Comparison of ENCODE assay signal across 16 cellular contexts in genomic region chr20:23693220-23693619, GRCh38. TPM values are rescaled to one million over a fixed set of nuclear protein-coding genes. Genes with fewer than 3 reads are reported as not detected.
A peak's percentile ranks its signal among the peaks of the same experiment; 100 is the strongest.
DNase-seq lines count a peak whose midpoint lies in the region; ATAC-seq, FAIRE-seq and TF ChIP-seq lines count a peak whose summit lies in the region.
"Not testable (repeated sequence)": the region's sequence is repeated elsewhere in the genome, so short reads cannot be mapped to it uniquely, and the experiment has no call there.
"Had no signal": no experiment of that assay in that cellular context is flagged by ENCODE, and none has a peak within 500 bp of the region (broad histone marks: within the 10 kb centered on the region; RNA-seq: fewer than 3 reads in every experiment).

No MANE protein-coding gene starts in this region.

- H3K27ac ChIP-seq in PC-3 (ENCODE audit: low read length) = peak overlapping the region; percentile 30; the same call in 1 of the 2 replicates
- peak overlapping the region in 1 of 5 donors; percentile 40 for H3K27ac ChIP-seq in adrenal gland
- H3K27ac ChIP-seq in endothelial cell of umbilical vein (ENCODE audit: insufficient read depth, low read depth, low read length) = peak overlapping the region; percentile 37
- H3K27ac ChIP-seq in HepG2 (ENCODE audit: extremely low read length, insufficient read depth, low read length) = not testable (repeated sequence)

- H3K9ac ChIP-seq in PC-3 (ENCODE audit: low read length); endothelial cell of umbilical vein (replicated peaks; ENCODE audit: extremely low read depth, insufficient read depth, low read length); HepG2 (ENCODE audit: insufficient read depth, low read depth, low read length): not testable (repeated sequence)

- H3K9me3 ChIP-seq in PC-3 (ENCODE audit: low read length); adrenal gland (replicated peaks in 1 of 3); endothelial cell of umbilical vein (replicated peaks; ENCODE audit: control insufficient read depth, insufficient read depth, low read length); HepG2 (ENCODE audit: low read length): not testable (repeated sequence)

- 22 to 49% (median 42%) methylated on average over 5 of the region's 5 CpGs for WGBS in adrenal gland, 4 donors
- 51% methylated on average over 5 of the region's 5 CpGs for WGBS in HepG2 (ENCODE audit: low lambda C conversion rate)

- not testable (repeated sequence) for H4K20me1 ChIP-seq in PC-3 (ENCODE audit: low read length); endothelial cell of umbilical vein (replicated peaks; ENCODE audit: control insufficient read depth, extremely low read depth, insufficient read depth, low read length); HepG2 (ENCODE audit: insufficient read depth, low read length)

- intact Hi-C loops in PC-3 (cut with micrococcal nuclease); adrenal gland (cut with DNase I); Right ventricle myocardium superior (cut with DNase I); HepG2 (cut with micrococcal nuclease; ENCODE audit: unreplicated experiment); sciatic nerve (cut with DNase I): not testable (repeated sequence)
- intact Hi-C loops in endothelial cell of umbilical vein (cut with micrococcal nuclease) = loop anchor here (1.0 to 5.0 kb wide), 5 partner anchors 10 to 334 kb away; partner anchors contain the start of gene CST3

- ATAC-seq in PC-3 = peak; percentile 92
- peak; percentile 80 for ATAC-seq in Right ventricle myocardium superior (ENCODE audit: poor library complexity)
- peak; percentile 59 for ATAC-seq in HepG2
- peak; percentile 90 for ATAC-seq in sciatic nerve

- CTCF ChIA-PET in PC-3 (lab: Charles Lee); HepG2 (lab: Yijun Ruan, JAX; ENCODE audit: low intra/inter-chr PET ratio, low total read pairs): not testable (repeated sequence)
- CTCF ChIA-PET in endothelial cell of umbilical vein (lab: Charles Lee) = interaction anchor here (1.5 to 1.6 kb wide), 2 partner anchors 13 to 25 kb away, joined by 5 to 9 read pairs; no protein-coding TSS in a partner anchor

- not testable (repeated sequence) for TF ChIP-seq POLR2A in adrenal gland (IDR thresholded peaks at IDR 0.05); HepG2 (IDR thresholded peaks at IDR 0.05; ENCODE audit: insufficient read depth in 1 of 2, low read depth in 2 of 2, low read length in 2 of 2)
- TF ChIP-seq POLR2A in endothelial cell of umbilical vein (IDR thresholded peaks at IDR 0.05; ENCODE audit: low read depth, low read length) = peak; percentile 15

- H3K9me1 ChIP-seq in endothelial cell of umbilical vein (replicated peaks; ENCODE audit: control insufficient read depth, extremely low read depth, insufficient read depth, low read length) = not testable (repeated sequence)

- in situ Hi-C loops in HepG2 (cut with HindIII; ENCODE audit: extremely low pct_ligation_motif_present, low pct_unique_long_range_greater_than_20kb) = not testable (repeated sequence)

- TF ChIP-seq CTCF in HFF-Myc (IDR thresholded peaks at IDR 0.05; ENCODE audit: low read depth, low read length, missing control alignments); PC-3 (conservative IDR thresholded peaks at IDR 0.05; ENCODE audit: low read depth, low read length); adrenal gland (IDR thresholded peaks at IDR 0.05); endothelial cell of umbilical vein (IDR thresholded peaks at IDR 0.05; ENCODE audit: extremely low read depth in 1 of 2, insufficient read depth in 1 of 2, low read depth in 1 of 2, low read length in 2 of 2); HepG2 (CRISPR knock-in tag; IDR thresholded peaks at IDR 0.05): not testable (repeated sequence)

- not testable (repeated sequence) for H3K27me3 ChIP-seq in PC-3 (ENCODE audit: low read length); adrenal gland; endothelial cell of umbilical vein (ENCODE audit: control insufficient read depth in 2 of 2, insufficient read depth in 2 of 2, low read length in 2 of 2); HepG2 (ENCODE audit: control insufficient read depth in 1 of 2, insufficient read depth in 2 of 2, low read length in 2 of 2)

- not testable (repeated sequence) for H3K36me3 ChIP-seq in PC-3 (ENCODE audit: low read depth, low read length); adrenal gland (replicated peaks in 1 of 2); endothelial cell of umbilical vein (ENCODE audit: control insufficient read depth in 2 of 2, extremely low read depth in 1 of 2, insufficient read depth in 2 of 2, low read length in 2 of 2); HepG2 (replicated peaks in 1 of 2; ENCODE audit: control insufficient read depth in 1 of 2, insufficient read depth in 2 of 2, low read length in 2 of 2)

- not testable (repeated sequence) for H3K79me2 ChIP-seq in PC-3 (ENCODE audit: low read length); endothelial cell of umbilical vein (ENCODE audit: control insufficient read depth, insufficient read depth, low read length); HepG2 (ENCODE audit: insufficient read depth, low read length)

- dilution Hi-C loops in endothelial cell of umbilical vein (cut with MboI; ENCODE audit: extremely low pct_ligation_motif_present, low sequenced_read_pairs) = not testable (repeated sequence)

- H3F3A ChIP-seq in PC-3 (ENCODE audit: low read length, unreplicated experiment) = not testable (repeated sequence)

- DNase-seq in AG08396 (ENCODE audit: low spot score) = peak; percentile 55
- DNase-seq in HFF-Myc (ENCODE audit: extremely low read depth, low read depth) = peak; percentile 54
- DNase-seq in PC-3 = peak; percentile 61
- peak in 4 of 7 donors; percentile 13 to 39 (median 24) for DNase-seq in adrenal gland
- DNase-seq in endothelial cell of umbilical vein (ENCODE audit: low read depth, low spot score) = peak; percentile 60
- DNase-seq in Right ventricle myocardium superior; HepG2 (ENCODE audit: low spot score); sciatic nerve (ENCODE audit: low spot score): not testable (repeated sequence)

- not testable (repeated sequence) for H3K4me3 ChIP-seq in HFF-Myc (replicated peaks; ENCODE audit: low read depth, low read length); PC-3 (ENCODE audit: low read length); adrenal gland; endothelial cell of umbilical vein (replicated peaks in 1 of 3; ENCODE audit: insufficient read depth in 1 of 3, low read depth in 1 of 3, low read length in 3 of 3); HepG2 (replicated peaks in 1 of 3; ENCODE audit: insufficient read depth in 1 of 3, low read depth in 2 of 3, low read length in 3 of 3)

- H3K4me2 ChIP-seq in PC-3 (ENCODE audit: low read length) (peak overlapping the region; percentile 33; the same call in 1 of the 2 replicates), endothelial cell of umbilical vein (ENCODE audit: insufficient read depth, low read length) (peak overlapping the region; percentile 7)
- H3K4me2 ChIP-seq in HepG2 (ENCODE audit: low read depth, low read length) = not testable (repeated sequence)

- H3K4me1 ChIP-seq in PC-3 (ENCODE audit: insufficient read depth, low read length) (peaks cover 28% of the 10 kb centered on the region), endothelial cell of umbilical vein (ENCODE audit: control insufficient read depth, extremely low read depth, insufficient read depth, low read length) (peaks cover 38% of the 10 kb centered on the region), HepG2 (ENCODE audit: insufficient read depth, low read length) (peaks cover 23% of the 10 kb centered on the region)
- H3K4me1 ChIP-seq in adrenal gland (replicated peaks in 1 of 2) = not testable (repeated sequence)

- POLR2A ChIA-PET in PC-3 (lab: Charles Lee; ENCODE audit: unreplicated experiment); endothelial cell of umbilical vein (lab: Charles Lee); HepG2 (lab: Yijun Ruan, JAX): not testable (repeated sequence)

- not testable (repeated sequence) for H2AFZ ChIP-seq in PC-3 (ENCODE audit: low read length); endothelial cell of umbilical vein (ENCODE audit: low read depth, low read length); HepG2 (ENCODE audit: low read length)

- not testable (repeated sequence) for BruUV-seq in PC-3 (replicated peaks; lab: Mats Ljungman, UMichigan); endothelial cell of umbilical vein (replicated peaks; lab: Mats Ljungman, UMichigan); HepG2 (replicated peaks; lab: Mats Ljungman, UMichigan)

- H3K9me2 ChIP-seq in PC-3 (replicated peaks; ENCODE audit: low read length) = not testable (repeated sequence)

- not testable (repeated sequence) for TF ChIP-seq EP300 in HepG2 (IDR thresholded peaks at IDR 0.05; ENCODE audit: low read depth in 2 of 2, low read length in 2 of 2); HepG2 (CRISPR knock-in tag; IDR thresholded peaks at IDR 0.05; ENCODE audit: borderline replicate concordance)

- TF ChIP-seq RAD21 in HepG2 (CRISPR knock-in tag; IDR thresholded peaks at IDR 0.05) = not testable (repeated sequence)

- FAIRE-seq in endothelial cell of umbilical vein (lab: Jason Lieb, UNC) = peak; percentile 97
- FAIRE-seq in HepG2 (lab: Jason Lieb, UNC) = not testable (repeated sequence)

RNA-seq across cellular contexts. Expression of gene CST4, which starts 4.4 kb away (rescaled TPM):
- total RNA-seq in PC-3 (2014; rRNA removed) (0.98 TPM in 1 of 2 replicates, not detected in the other), adrenal gland (not detected), endothelial cell of umbilical vein (not detected in 2 replicates), Right ventricle myocardium superior (not detected), HepG2 (2016; rRNA removed; fragmentation: Illumina TruSeq; extraction: Trizol) (not detected in 2 replicates), sciatic nerve (not detected)
- polyA plus RNA-seq in adrenal gland (not detected), endothelial cell of umbilical vein (not detected in 2 replicates), HepG2 (2011; rRNA removed) (0.16 TPM in 1 of 2 replicates, not detected in the other)
- not detected in 2 replicates for polyA plus RNA-seq in endothelial cell of umbilical vein (2011; cell fraction: cytosol; rRNA removed)
- not detected in 2 replicates for polyA plus RNA-seq in endothelial cell of umbilical vein (2011; cell fraction: nucleus; rRNA removed)
- 0.43 and 0.61 TPM in 2 replicates for polyA plus RNA-seq in endothelial cell of umbilical vein (2012)
- polyA minus RNA-seq in endothelial cell of umbilical vein = not detected in 2 replicates
- not detected for polyA minus RNA-seq in endothelial cell of umbilical vein (2011; cell fraction: cytosol; rRNA and poly(A)+ RNA removed)
- not detected in 2 replicates for polyA minus RNA-seq in endothelial cell of umbilical vein (2011; cell fraction: nucleus; rRNA and poly(A)+ RNA removed)
- not detected in 2 replicates for total RNA-seq in HepG2 (2016; cell fraction: cytosol; rRNA removed; fragmentation: Illumina TruSeq; extraction: Trizol; ENCODE audit: low read depth)
- total RNA-seq in HepG2 (2016; cell fraction: insoluble cytoplasmic fraction; rRNA removed; fragmentation: Illumina TruSeq; extraction: Trizol) = not detected in 2 replicates
- not detected in 2 replicates for total RNA-seq in HepG2 (2016; cell fraction: membrane; rRNA removed; fragmentation: Illumina TruSeq; extraction: Trizol)
- total RNA-seq in HepG2 (2016; cell fraction: nucleus; rRNA removed; fragmentation: Illumina TruSeq; extraction: Trizol) = not detected in 2 replicates
- polyA plus RNA-seq in HepG2 (2011; cell fraction: cytosol; rRNA removed) = not detected in 2 replicates
- polyA plus RNA-seq in HepG2 (2011; cell fraction: nucleus; rRNA removed) = not detected in 2 replicates
- polyA plus RNA-seq in HepG2 (2012) = not detected in 2 replicates
- not detected in 2 replicates for polyA plus RNA-seq in HepG2 (2016; cell fraction: cytosol; fragmentation: Illumina TruSeq; extraction: Trizol; ENCODE audit: low read depth)
- not detected in 2 replicates for polyA plus RNA-seq in HepG2 (2016; cell fraction: insoluble cytoplasmic fraction; fragmentation: Illumina TruSeq; extraction: Trizol; ENCODE audit: low read depth)
- polyA plus RNA-seq in HepG2 (2016; cell fraction: membrane; fragmentation: Illumina TruSeq; extraction: Trizol; ENCODE audit: low read depth) = not detected in 2 replicates
- polyA plus RNA-seq in HepG2 (2016; cell fraction: nucleus; fragmentation: Illumina TruSeq; extraction: Trizol; ENCODE audit: insufficient read depth, low read depth) = not detected in 2 replicates
- not detected in 2 replicates for polyA minus RNA-seq in HepG2 (2011; rRNA and poly(A)+ RNA removed; ENCODE audit: low replicate concordance)
- not detected in 2 replicates for polyA minus RNA-seq in HepG2 (2011; cell fraction: cytosol; rRNA and poly(A)+ RNA removed)
- polyA minus RNA-seq in HepG2 (2011; cell fraction: nucleus; rRNA and poly(A)+ RNA removed) = not detected in 2 replicates
- total RNA-seq: activated CD4-positive, alpha-beta memory T cell treated with anti-CD3 and anti-CD28 coated beads for 36 hours; activated naive CD4-positive, alpha-beta T cell treated with anti-CD3 and anti-CD28 coated beads for 36 hours; Daoy; esophagus squamous epithelium; neural crest cell; Peyer's patch; urinary bladder had no signal
- polyA plus RNA-seq: AG04450, urinary bladder had no signal

RNA-seq across cellular contexts. Expression of gene CST3, which starts 55.5 kb away (rescaled TPM):
- total RNA-seq in PC-3 (2014; rRNA removed) (311 and 331 TPM in 2 replicates), adrenal gland (1,000 to 10,000 TPM in 6 of 8 donors, 100 to 1,000 TPM in 2; 878 to 1,851 (median 1,397) TPM), endothelial cell of umbilical vein (251 and 260 TPM in 2 replicates), Right ventricle myocardium superior (971 TPM), HepG2 (2016; rRNA removed; fragmentation: Illumina TruSeq; extraction: Trizol) (300 and 690 TPM in 2 replicates), sciatic nerve (731 TPM)
- polyA plus RNA-seq in adrenal gland (1,000 to 10,000 TPM in 1 of 3 donors, 100 to 1,000 TPM in 2; 320 to 1,309 (median 414) TPM), endothelial cell of umbilical vein (479 and 691 TPM in 2 replicates), HepG2 (2011; rRNA removed) (1,005 and 1,077 TPM in 2 replicates)
- polyA plus RNA-seq in endothelial cell of umbilical vein (2011; cell fraction: cytosol; rRNA removed) = 303 and 351 TPM in 2 replicates
- 62.3 and 71.1 TPM in 2 replicates for polyA plus RNA-seq in endothelial cell of umbilical vein (2011; cell fraction: nucleus; rRNA removed)
- 369 and 422 TPM in 2 replicates for polyA plus RNA-seq in endothelial cell of umbilical vein (2012)
- polyA minus RNA-seq in endothelial cell of umbilical vein = 163 and 182 TPM in 2 replicates
- 58.4 TPM for polyA minus RNA-seq in endothelial cell of umbilical vein (2011; cell fraction: cytosol; rRNA and poly(A)+ RNA removed)
- 21.5 and 29.1 TPM in 2 replicates for polyA minus RNA-seq in endothelial cell of umbilical vein (2011; cell fraction: nucleus; rRNA and poly(A)+ RNA removed)
- total RNA-seq in HepG2 (2016; cell fraction: cytosol; rRNA removed; fragmentation: Illumina TruSeq; extraction: Trizol; ENCODE audit: low read depth) = 306 and 400 TPM in 2 replicates
- 277 and 657 TPM in 2 replicates for total RNA-seq in HepG2 (2016; cell fraction: insoluble cytoplasmic fraction; rRNA removed; fragmentation: Illumina TruSeq; extraction: Trizol)
- 267 and 341 TPM in 2 replicates for total RNA-seq in HepG2 (2016; cell fraction: membrane; rRNA removed; fragmentation: Illumina TruSeq; extraction: Trizol)
- total RNA-seq in HepG2 (2016; cell fraction: nucleus; rRNA removed; fragmentation: Illumina TruSeq; extraction: Trizol) = 478 and 575 TPM in 2 replicates
- 827 and 1,616 TPM in 2 replicates for polyA plus RNA-seq in HepG2 (2011; cell fraction: cytosol; rRNA removed)
- 530 and 563 TPM in 2 replicates for polyA plus RNA-seq in HepG2 (2011; cell fraction: nucleus; rRNA removed)
- 560 and 584 TPM in 2 replicates for polyA plus RNA-seq in HepG2 (2012)
- 569 and 650 TPM in 2 replicates for polyA plus RNA-seq in HepG2 (2016; cell fraction: cytosol; fragmentation: Illumina TruSeq; extraction: Trizol; ENCODE audit: low read depth)
- 435 and 510 TPM in 2 replicates for polyA plus RNA-seq in HepG2 (2016; cell fraction: insoluble cytoplasmic fraction; fragmentation: Illumina TruSeq; extraction: Trizol; ENCODE audit: low read depth)
- polyA plus RNA-seq in HepG2 (2016; cell fraction: membrane; fragmentation: Illumina TruSeq; extraction: Trizol; ENCODE audit: low read depth) = 388 and 429 TPM in 2 replicates
- polyA plus RNA-seq in HepG2 (2016; cell fraction: nucleus; fragmentation: Illumina TruSeq; extraction: Trizol; ENCODE audit: insufficient read depth, low read depth) = 1,429 and 1,592 TPM in 2 replicates
- 60.4 and 1,528 TPM in 2 replicates for polyA minus RNA-seq in HepG2 (2011; rRNA and poly(A)+ RNA removed; ENCODE audit: low replicate concordance)
- 688 and 730 TPM in 2 replicates for polyA minus RNA-seq in HepG2 (2011; cell fraction: cytosol; rRNA and poly(A)+ RNA removed)
- polyA minus RNA-seq in HepG2 (2011; cell fraction: nucleus; rRNA and poly(A)+ RNA removed) = 130 and 153 TPM in 2 replicates

RNA-seq across cellular contexts. Expression of gene CST1, which starts 57.5 kb away (rescaled TPM):
- total RNA-seq in PC-3 (2014; rRNA removed) (0.22 and 0.92 TPM in 2 replicates), adrenal gland (1 to 10 TPM in 1 of 8 donors, not detected in 7; 1.3 TPM), endothelial cell of umbilical vein (2.2 TPM in 1 of 2 replicates, not detected in the other), Right ventricle myocardium superior (not detected), HepG2 (2016; rRNA removed; fragmentation: Illumina TruSeq; extraction: Trizol) (not detected in 2 replicates), sciatic nerve (2.5 TPM)
- polyA plus RNA-seq in adrenal gland (under 1 TPM in 2 of 3 donors, not detected in 1; 0.13 to 0.56 TPM), endothelial cell of umbilical vein (0.19 and 0.30 TPM in 2 replicates), HepG2 (2011; rRNA removed) (0.09 and 0.22 TPM in 2 replicates)
- 0.52 and 1.4 TPM in 2 replicates for polyA plus RNA-seq in endothelial cell of umbilical vein (2011; cell fraction: cytosol; rRNA removed)
- polyA plus RNA-seq in endothelial cell of umbilical vein (2011; cell fraction: nucleus; rRNA removed) = not detected in 2 replicates
- polyA plus RNA-seq in endothelial cell of umbilical vein (2012) = 4.0 and 6.1 TPM in 2 replicates
- polyA minus RNA-seq in endothelial cell of umbilical vein = 0.47 TPM in 1 of 2 replicates, not detected in the other
- not detected for polyA minus RNA-seq in endothelial cell of umbilical vein (2011; cell fraction: cytosol; rRNA and poly(A)+ RNA removed)
- polyA minus RNA-seq in endothelial cell of umbilical vein (2011; cell fraction: nucleus; rRNA and poly(A)+ RNA removed) = not detected in 2 replicates
- total RNA-seq in HepG2 (2016; cell fraction: cytosol; rRNA removed; fragmentation: Illumina TruSeq; extraction: Trizol; ENCODE audit: low read depth) = not detected in 2 replicates
- total RNA-seq in HepG2 (2016; cell fraction: insoluble cytoplasmic fraction; rRNA removed; fragmentation: Illumina TruSeq; extraction: Trizol) = not detected in 2 replicates
- not detected in 2 replicates for total RNA-seq in HepG2 (2016; cell fraction: membrane; rRNA removed; fragmentation: Illumina TruSeq; extraction: Trizol)
- not detected in 2 replicates for total RNA-seq in HepG2 (2016; cell fraction: nucleus; rRNA removed; fragmentation: Illumina TruSeq; extraction: Trizol)
- polyA plus RNA-seq in HepG2 (2011; cell fraction: cytosol; rRNA removed) = 0.12 and 0.28 TPM in 2 replicates
- polyA plus RNA-seq in HepG2 (2011; cell fraction: nucleus; rRNA removed) = not detected in 2 replicates
- polyA plus RNA-seq in HepG2 (2012) = 0.41 TPM in 1 of 2 replicates, not detected in the other
- polyA plus RNA-seq in HepG2 (2016; cell fraction: cytosol; fragmentation: Illumina TruSeq; extraction: Trizol; ENCODE audit: low read depth) = 0.25 TPM in 1 of 2 replicates, not detected in the other
- not detected in 2 replicates for polyA plus RNA-seq in HepG2 (2016; cell fraction: insoluble cytoplasmic fraction; fragmentation: Illumina TruSeq; extraction: Trizol; ENCODE audit: low read depth)
- polyA plus RNA-seq in HepG2 (2016; cell fraction: membrane; fragmentation: Illumina TruSeq; extraction: Trizol; ENCODE audit: low read depth) = not detected in 2 replicates
- 0.71 TPM in 1 of 2 replicates, not detected in the other for polyA plus RNA-seq in HepG2 (2016; cell fraction: nucleus; fragmentation: Illumina TruSeq; extraction: Trizol; ENCODE audit: insufficient read depth, low read depth)
- not detected in 2 replicates for polyA minus RNA-seq in HepG2 (2011; rRNA and poly(A)+ RNA removed; ENCODE audit: low replicate concordance)
- polyA minus RNA-seq in HepG2 (2011; cell fraction: cytosol; rRNA and poly(A)+ RNA removed) = not detected in 2 replicates
- not detected in 2 replicates for polyA minus RNA-seq in HepG2 (2011; cell fraction: nucleus; rRNA and poly(A)+ RNA removed)
- total RNA-seq: activated CD4-positive, alpha-beta memory T cell treated with anti-CD3 and anti-CD28 coated beads for 36 hours; activated naive CD4-positive, alpha-beta T cell treated with anti-CD3 and anti-CD28 coated beads for 36 hours; Daoy; esophagus squamous epithelium; neural crest cell; Peyer's patch; urinary bladder had no signal
- polyA plus RNA-seq: AG04450 had no signal
